9 cellular contexts compared by ENCODE assay signal in genomic region chr12:133174901-133175300, GRCh38.
"Had no signal": no experiment of that assay in that cellular context is flagged by ENCODE, and none has a peak within 500 bp of the region (broad histone marks: within the 10 kb centered on the region; RNA-seq: fewer than 3 reads in every experiment).

No MANE protein-coding gene starts in this region.

- H3K36me3 ChIP-seq: WERI-Rb-1 had no signal

- H3K27ac ChIP-seq: VCaP, WERI-Rb-1 had no signal

- ATAC-seq: activated CD4-positive, alpha-beta T cell treated with anti-CD3 and anti-CD28 coated beads for 36 hours; activated CD4-positive, CD25-positive, alpha-beta regulatory T cell treated with anti-CD3 and anti-CD28 coated beads, Interleukin-2, amount 50 U/mL, for 24 hours; activated CD8-positive, alpha-beta memory T cell treated with anti-CD3 and anti-CD28 coated beads, Interleukin-2, amount 10 ng/mL, durations not matched to agents 7 days and 5 days; activated CD8-positive, alpha-beta T cell treated with anti-CD3 and anti-CD28 coated beads for 36 hours; activated CD8-positive, alpha-beta T cell treated with anti-CD3 and anti-CD28 coated beads, Interleukin-2, amount 10 ng/mL, durations not matched to agents 7 days and 5 days; T-helper 17 cell; WTC11 had no signal
